In the genomic region with DNA sequence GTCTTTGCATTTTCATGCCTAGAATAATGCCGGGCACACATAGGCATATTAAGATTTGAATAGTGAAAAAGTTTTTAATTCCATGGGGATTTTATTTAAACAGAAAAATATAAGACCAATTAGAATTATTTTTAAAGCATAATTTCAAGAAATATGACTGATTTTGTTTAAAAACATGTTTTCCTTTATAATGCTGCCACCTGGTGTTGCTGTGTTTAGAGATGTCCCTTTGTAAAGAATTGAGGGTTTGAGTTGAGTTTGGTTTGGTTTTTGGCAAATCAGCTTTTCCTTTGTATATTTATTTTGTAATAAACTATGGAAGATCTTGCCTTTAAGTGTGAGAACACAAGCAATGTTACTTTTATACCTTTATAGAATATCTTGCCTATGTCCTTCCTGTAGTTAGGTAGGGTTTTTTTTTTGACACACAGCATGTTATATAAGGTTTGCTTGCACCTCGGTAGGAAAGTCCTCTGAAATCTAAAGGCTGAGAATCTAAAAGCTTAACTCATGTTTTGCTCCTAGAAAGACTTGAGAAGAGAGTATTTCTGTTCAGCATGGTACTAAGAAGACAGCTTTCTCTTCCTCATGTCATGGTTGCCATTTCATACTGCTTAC, we compare ENCODE assay signal across 9 cellular contexts. TPM values are rescaled to one million over a fixed set of nuclear protein-coding genes. Genes with fewer than 3 reads are reported as not detected.
DNase-seq lines count a peak whose midpoint lies in the region; ATAC-seq, FAIRE-seq and TF ChIP-seq lines count a peak whose summit lies in the region.
"Had no signal": no experiment of that assay in that cellular context is flagged by ENCODE, and none has a peak within 500 bp of the region (broad histone marks: within the 10 kb centered on the region; RNA-seq: fewer than 3 reads in every experiment).

No MANE protein-coding gene starts in this region.

- peaks cover 74% of the 10 kb centered on the region for H3K36me3 Mint-ChIP-seq in chondrocyte (ENCODE audit: low read depth)
- H3K36me3 Mint-ChIP-seq in nephron progenitor cell (ENCODE audit: low read depth), result peaks cover 73% of the 10 kb centered on the region

- H3K27me3 Mint-ChIP-seq in chondrocyte (ENCODE audit: low read depth), result no peaks in the 10 kb centered on the region
- no peaks in the 10 kb centered on the region for H3K27me3 Mint-ChIP-seq in nephron progenitor cell (ENCODE audit: low read depth, poor library complexity)

- FAIRE-seq in D721Med (lab: Jason Lieb, UNC), result peak; percentile 38

- TF ChIP-seq CTCF in D721Med (IDR thresholded peaks at IDR 0.05; ENCODE audit: insufficient read depth, missing control alignments), result peak; percentile 45
- peak; percentile 55 for TF ChIP-seq CTCF in LNCAP (IDR thresholded peaks at IDR 0.05)
- peak; percentile 81 for TF ChIP-seq CTCF in chondrocyte (IDR thresholded peaks at IDR 0.05)
- peak; percentile 23 for TF ChIP-seq CTCF in nephron progenitor cell (IDR thresholded peaks at IDR 0.05)

- H3K4me1 Mint-ChIP-seq in chondrocyte (ENCODE audit: low read depth) (peaks cover 63% of the 10 kb centered on the region), nephron progenitor cell (no peaks in the 10 kb centered on the region)

- DNase-seq in D721Med (ENCODE audit: insufficient read length, low spot score) (no peak), chondrocyte (ENCODE audit: low spot score) (no peak), nephron progenitor cell (no peak), NCI-H2227 treated with DMSO at 0.1 percent for 48 hours (lab: John Stamatoyannopoulos, UW) (no peak)
- DNase-seq in stimulated activated CD4-positive, alpha-beta T cell treated with anti-CD3 and anti-CD28 coated beads, Interleukin-2, amount 100 ng/mL, for 48 hours, result no peak
- no peak for DNase-seq in NK-92 treated with Interleukin-12 subunit alpha and Interleukin-12 subunit beta, amount 100 ng/mL, for 24 hours (lab: John Stamatoyannopoulos, UW)
- DNase-seq: activated CD4-positive, CD25-positive, alpha-beta regulatory T cell treated with anti-CD3 and anti-CD28 coated beads, Interleukin-2, amount 50 U/mL, for 72 hours had no signal

- H3K4me3 Mint-ChIP-seq in chondrocyte (ENCODE audit: unreplicated experiment) (no peak overlapping the region), nephron progenitor cell (no peak overlapping the region)

- no peak for ATAC-seq in GM19351 (IDR thresholded peaks at IDR 0.05; ENCODE audit: unreplicated experiment)

- H3K9me3 Mint-ChIP-seq in chondrocyte (ENCODE audit: low read depth) (no peaks in the 10 kb centered on the region), nephron progenitor cell (no peaks in the 10 kb centered on the region)

- H3K27ac Mint-ChIP-seq in chondrocyte (ENCODE audit: unreplicated experiment) (peak overlapping the region; percentile 78), nephron progenitor cell (no peak overlapping the region)

RNA-seq across cellular contexts. Expression of gene SNAPC1, which starts 31.4 kb away (rescaled TPM):
- 7.9 to 9.9 TPM (median 8.6 TPM) in 3 replicates for total RNA-seq in chondrocyte

RNA-seq across cellular contexts. Expression of gene HIF1A, which starts 35.6 kb away (rescaled TPM):
- 466 to 676 TPM (median 660 TPM) in 3 replicates for total RNA-seq in chondrocyte

Comparison
In these comparisons a context has a peak if more than half of its experiments do, and no peak if none do; other contexts are left out.
1. CTCF ChIP-seq: peak in every context shown above with its lines; median percentile 81 in chondrocyte; 55 in LNCAP; 45 in D721Med; 23 in nephron progenitor cell.